ENCODE assay signal across 25 cellular contexts in genomic region chr2:200385063-200385635, GRCh38.
DNase-seq lines count a peak whose midpoint lies in the region; ATAC-seq, FAIRE-seq and TF ChIP-seq lines count a peak whose summit lies in the region.
"Had no signal": no experiment of that assay in that cellular context is flagged by ENCODE, and none has a peak within 500 bp of the region (broad histone marks: within the 10 kb centered on the region; RNA-seq: fewer than 3 reads in every experiment).

No MANE protein-coding gene starts in this region.

- TF ChIP-seq POLR2A in HepG2 (IDR thresholded peaks at IDR 0.05; ENCODE audit: insufficient read depth in 1 of 2, low read depth in 2 of 2, low read length in 2 of 2) (no peak), right lobe of liver (IDR thresholded peaks at IDR 0.05) (no peak), GM12878 (IDR thresholded peaks at IDR 0.05; ENCODE audit: low read depth, low read length) (no peak)

- no peak overlapping the region for H2BK12ac ChIP-seq in trophoblast cell (ENCODE audit: low read length)

- H3K4me2 ChIP-seq in HepG2 (ENCODE audit: low read depth, low read length): no peak overlapping the region
- H3K4me2 ChIP-seq in GM12878 (ENCODE audit: control insufficient read depth, insufficient read depth): no peak overlapping the region
- no peak overlapping the region for H3K4me2 ChIP-seq in trophoblast cell (ENCODE audit: low read length)
- H3K4me2 ChIP-seq: BLaER1 treated with 17β-estradiol and CSF1 and Interleukin-3, amounts not matched to agents 10 nM and 100 nM; GM23338 had no signal

- BruUV-seq in HepG2 (replicated peaks; lab: Mats Ljungman, UMichigan) (no TSS peak), GM12878 (replicated peaks; lab: Mats Ljungman, UMichigan) (no TSS peak)

- H3K79me1 ChIP-seq in trophoblast cell (ENCODE audit: low read length): no peaks in the 10 kb centered on the region

- TF ChIP-seq RAD21 in HepG2 (CRISPR knock-in tag; IDR thresholded peaks at IDR 0.05) (no peak), GM12878 (IDR thresholded peaks at IDR 0.05; ENCODE audit: insufficient read depth, low read depth, low read length) (no peak)

- H3K4me3 Mint-ChIP-seq in activated CD4-positive, alpha-beta T cell treated with anti-CD3 and anti-CD28 coated beads, Interleukin-2, amount 10 ng/mL, durations not matched to agents 7 days and 5 days: peak overlapping the region; percentile 67
- H3K4me3 Mint-ChIP-seq: CD4-positive, alpha-beta T cell; GM23338; H9; IgD-negative memory B cell had no signal

- TF ChIP-seq CTCF in HepG2 (CRISPR knock-in tag; IDR thresholded peaks at IDR 0.05) (no peak), right lobe of liver (IDR thresholded peaks at IDR 0.05) (no peak), GM12878 (IDR thresholded peaks at IDR 0.05 in 2 of 3, conservative IDR thresholded peaks at IDR 0.05 in 1 of 3; ENCODE audit: control insufficient read depth in 2 of 3, extremely low read depth in 1 of 3, insufficient read depth in 1 of 3, low read depth in 3 of 3, low read length in 3 of 3) (no peak)

- FAIRE-seq in HepG2 (lab: Jason Lieb, UNC) (no peak), GM12878 (lab: Jason Lieb, UNC) (no peak)
- FAIRE-seq: D721Med had no signal

- peaks cover 74% of the 10 kb centered on the region for H3K79me2 ChIP-seq in HepG2 (ENCODE audit: insufficient read depth, low read length)
- peaks cover 3% of the 10 kb centered on the region for H3K79me2 ChIP-seq in GM12878 (ENCODE audit: control insufficient read depth, insufficient read depth, low read length)
- peaks cover 10% of the 10 kb centered on the region for H3K79me2 ChIP-seq in trophoblast cell (ENCODE audit: control insufficient read depth, insufficient read depth, low read length, poor library complexity)

- POLR2A ChIA-PET in activated CD4-positive, alpha-beta T cell treated with anti-CD3 and anti-CD28 coated beads, Interleukin-2, amount 10 ng/mL, durations not matched to agents 7 days and 5 days (lab: Charles Lee): no interaction called here
- POLR2A ChIA-PET in HepG2 (lab: Yijun Ruan, JAX): no interaction called here
- POLR2A ChIA-PET in GM12878 (lab: Charles Lee): no interaction called here

- peaks cover 37% of the 10 kb centered on the region for H4K20me1 ChIP-seq in HepG2 (ENCODE audit: insufficient read depth, low read length)
- H4K20me1 ChIP-seq in GM12878 (ENCODE audit: control insufficient read depth, insufficient read depth): no peaks in the 10 kb centered on the region
- H4K20me1 ChIP-seq: BLaER1 treated with 17β-estradiol and CSF1 and Interleukin-3, amounts not matched to agents 10 nM and 100 nM had no signal

- H3K9me3 ChIP-seq in HepG2 (ENCODE audit: low read length): no peaks in the 10 kb centered on the region
- H3K9me3 ChIP-seq in right lobe of liver: no peaks in the 10 kb centered on the region
- H3K9me3 ChIP-seq in GM12878 (replicated peaks; ENCODE audit: control insufficient read depth, insufficient read depth, low read length): peaks cover 1% of the 10 kb centered on the region; the same call in 2 of the 3 replicates
- H3K9me3 ChIP-seq in trophoblast cell (ENCODE audit: insufficient read depth, low read depth, low read length): no peaks in the 10 kb centered on the region
- H3K9me3 ChIP-seq: SJCRH30 had no signal

- peak overlapping the region; percentile 68 for H3K18ac ChIP-seq in trophoblast cell (ENCODE audit: low read length)

- no peak overlapping the region for H3K23ac ChIP-seq in trophoblast cell (ENCODE audit: low read length)

- H2AFZ ChIP-seq in HepG2 (ENCODE audit: low read length): no peak overlapping the region
- H2AFZ ChIP-seq in GM12878 (ENCODE audit: control insufficient read depth, low read depth, low read length): peak overlapping the region; percentile 47; the same call in 1 of the 2 replicates
- no peak overlapping the region for H2AFZ ChIP-seq in trophoblast cell (ENCODE audit: insufficient read depth, low read length, poor library complexity)
- H2AFZ ChIP-seq: GM23338 had no signal

- no peak overlapping the region for H3K27ac ChIP-seq in HepG2 (ENCODE audit: extremely low read length, insufficient read depth, low read length)
- H3K27ac ChIP-seq in right lobe of liver: no peak overlapping the region
- no peak overlapping the region for H3K27ac ChIP-seq in GM12878 (ENCODE audit: control insufficient read depth, insufficient read depth)
- no peak overlapping the region for H3K27ac ChIP-seq in trophoblast cell (ENCODE audit: low read depth, low read length)
- no peak overlapping the region for H3K27ac ChIP-seq in caudate nucleus (ENCODE audit: low read depth, low read length)
- H3K27ac ChIP-seq: BLaER1 treated with 17β-estradiol and CSF1 and Interleukin-3, amounts not matched to agents 10 nM and 100 nM; SJCRH30 had no signal

- no peak for ATAC-seq in HepG2
- ATAC-seq in right lobe of liver: no peak
- no peak for ATAC-seq in GM12878
- ATAC-seq: GM23338, SK-N-SH treated with all-trans-retinoic acid at 6 μM for 48 hours had no signal

- H3K14ac ChIP-seq in trophoblast cell (ENCODE audit: low read length): no peak overlapping the region

- H3K4me3 ChIP-seq in HepG2 (replicated peaks in 1 of 3; ENCODE audit: insufficient read depth in 1 of 3, low read depth in 2 of 3, low read length in 3 of 3): no peak overlapping the region
- H3K4me3 ChIP-seq in right lobe of liver: no peak overlapping the region
- no peak overlapping the region for H3K4me3 ChIP-seq in GM12878
- H3K4me3 ChIP-seq in trophoblast cell (ENCODE audit: low read depth, low read length): no peak overlapping the region
- H3K4me3 ChIP-seq: BLaER1 treated with 17β-estradiol and CSF1 and Interleukin-3, amounts not matched to agents 10 nM and 100 nM; GM23338; SJCRH30 had no signal

- H3K4me1 Mint-ChIP-seq in activated CD4-positive, alpha-beta T cell treated with anti-CD3 and anti-CD28 coated beads, Interleukin-2, amount 10 ng/mL, durations not matched to agents 7 days and 5 days: peaks cover 44% of the 10 kb centered on the region

- no peak overlapping the region for H2BK120ac ChIP-seq in trophoblast cell (ENCODE audit: insufficient read depth, low read length, poor library complexity)

- CTCF ChIA-PET in activated CD4-positive, alpha-beta T cell treated with anti-CD3 and anti-CD28 coated beads, Interleukin-2, amount 10 ng/mL, durations not matched to agents 7 days and 5 days (lab: Charles Lee): interaction anchor here (0.9 to 1.3 kb wide), 3 partner anchors 10 to 13 kb away, joined by 3 to 5 read pairs (median 3); no protein-coding TSS in a partner anchor
- CTCF ChIA-PET in HepG2 (lab: Yijun Ruan, JAX; ENCODE audit: low intra/inter-chr PET ratio, low total read pairs): no interaction called here
- CTCF ChIA-PET in GM12878 (lab: Yijun Ruan, JAX): interaction anchor here (0.7 to 0.8 kb wide), 3 partner anchors 12 to 1087 kb away, joined by 3 to 4 read pairs (median 3); no protein-coding TSS in a partner anchor

- H3K9ac ChIP-seq in HepG2 (ENCODE audit: insufficient read depth, low read depth, low read length): no peak overlapping the region
- no peak overlapping the region for H3K9ac ChIP-seq in GM12878 (ENCODE audit: control insufficient read depth, insufficient read depth, low read length)
- H3K9ac ChIP-seq in trophoblast cell (ENCODE audit: low read length): no peak overlapping the region
- H3K9ac ChIP-seq: BLaER1 treated with 17β-estradiol and CSF1 and Interleukin-3, amounts not matched to agents 10 nM and 100 nM had no signal

- H4K8ac ChIP-seq in trophoblast cell (ENCODE audit: low read depth, low read length): no peak overlapping the region

- H3K36me3 Mint-ChIP-seq in activated CD4-positive, alpha-beta T cell treated with anti-CD3 and anti-CD28 coated beads, Interleukin-2, amount 10 ng/mL, durations not matched to agents 7 days and 5 days (ENCODE audit: low read depth): peaks cover 45% of the 10 kb centered on the region
- H3K36me3 Mint-ChIP-seq: IgD-negative memory B cell had no signal

- DNase-seq in activated CD4-positive, alpha-beta T cell treated with anti-CD3 and anti-CD28 coated beads, Interleukin-2, amount 10 ng/mL, durations not matched to agents 7 days and 5 days: no peak
- no peak for DNase-seq in activated CD4-positive, alpha-beta T cell treated with anti-CD3 and anti-CD28 coated beads, Interleukin-2, amount 50 U/mL, for 48 hours
- DNase-seq in HepG2 (ENCODE audit: low spot score): no peak
- no peak for DNase-seq in right lobe of liver
- no peak for DNase-seq in GM12878 (ENCODE audit: low read depth, low spot score)
- no peak for DNase-seq in trophoblast cell
- no peak for DNase-seq in caudate nucleus (lab: John Stamatoyannopoulos, UW)
- no peak for DNase-seq in ureter (ENCODE audit: low spot score)
- DNase-seq: 8988T; CD4-positive, alpha-beta T cell; H9; NCI-H1092; NCI-H1417 treated with DMSO at 0.1 percent for 48 hours; NCI-H1694 treated with DMSO at 0.1 percent for 48 hours; NCI-H2081; NCI-H2171; NCI-H226; NCI-H510A; NCI-H748 treated with DMSO at 0.1 percent for 48 hours; SJCRH30 had no signal

- intact Hi-C loops in HepG2 (cut with micrococcal nuclease; ENCODE audit: unreplicated experiment): no loop called here
- intact Hi-C loops in right lobe of liver (cut with DNase I): no loop called here
- intact Hi-C loops in GM12878 (cut with micrococcal nuclease; ENCODE audit: unreplicated experiment): no loop called here

- peak overlapping the region; percentile 88 for H3K27ac Mint-ChIP-seq in activated CD4-positive, alpha-beta T cell treated with anti-CD3 and anti-CD28 coated beads, Interleukin-2, amount 10 ng/mL, durations not matched to agents 7 days and 5 days
- H3K27ac Mint-ChIP-seq: CD4-positive, alpha-beta T cell; GM23338; IgD-negative memory B cell had no signal

- H3K4ac ChIP-seq in trophoblast cell (ENCODE audit: low read depth, low read length): peak overlapping the region; percentile 47

- H3K4me1 ChIP-seq in HepG2 (ENCODE audit: insufficient read depth, low read length): peaks cover 5% of the 10 kb centered on the region; the same call in 1 of the 2 replicates
- H3K4me1 ChIP-seq in right lobe of liver: peaks cover 0 to 10% (median 0%) of the 10 kb centered on the region in 4 donors
- H3K4me1 ChIP-seq in GM12878 (ENCODE audit: control insufficient read depth, insufficient read depth, low read length): peaks cover 23% of the 10 kb centered on the region
- H3K4me1 ChIP-seq in trophoblast cell (ENCODE audit: control insufficient read depth in 1 of 2, insufficient read depth in 2 of 2, low read length in 2 of 2): peaks cover 9 to 10% of the 10 kb centered on the region in 2 experiments
- H3K4me1 ChIP-seq: SJCRH30 had no signal

- TF ChIP-seq EP300 in HepG2 (IDR thresholded peaks at IDR 0.05; ENCODE audit: low read depth in 2 of 2, low read length in 2 of 2) (no peak), HepG2 (CRISPR knock-in tag; IDR thresholded peaks at IDR 0.05; ENCODE audit: borderline replicate concordance) (no peak), GM12878 (IDR thresholded peaks at IDR 0.05; ENCODE audit: borderline replicate concordance in 1 of 2, control insufficient read depth in 1 of 2, low read depth in 2 of 2, low read length in 2 of 2) (no peak)

- SMC1A ChIA-PET in GM12878 (lab: Charles Lee; ENCODE audit: uncharacterized antibody, unreplicated experiment): interaction anchor here (0.9 to 1.0 kb wide), 2 partner anchors 12 to 19 kb away, joined by 3 read pairs; no protein-coding TSS in a partner anchor

- in situ Hi-C loops in HepG2 (cut with HindIII; ENCODE audit: extremely low pct_ligation_motif_present, low pct_unique_long_range_greater_than_20kb) (no loop called here), GM12878 (cut with MboI) (no loop called here)

- H4K12ac ChIP-seq in trophoblast cell (ENCODE audit: low read depth, low read length): no peak overlapping the region

- 97% methylated on average over 5 of the region's 5 CpGs for WGBS in HepG2 (ENCODE audit: low lambda C conversion rate)
- 100% methylated on average over 5 of the region's 5 CpGs for WGBS in right lobe of liver (ENCODE audit: insufficient coverage, low coverage, low lambda C conversion rate, missing lambda C conversion rate)
- 64% methylated on average over 5 of the region's 5 CpGs for WGBS in GM12878 (ENCODE audit: insufficient coverage, insufficient replicate concordance, low lambda C conversion rate, missing lambda C conversion rate)
- no CpG with 5 or more reads among the region's 5 CpGs for WGBS in trophoblast cell (ENCODE audit: extremely low coverage, insufficient coverage, insufficient read length)

- RAD21 ChIA-PET in GM12878 (lab: Charles Lee; ENCODE audit: unreplicated experiment): interaction anchor here (0.7 kb wide), 1 partner anchor 20 kb away, joined by 3 read pairs; no protein-coding TSS in a partner anchor

- no peaks in the 10 kb centered on the region for H3K27me3 ChIP-seq in HepG2 (ENCODE audit: control insufficient read depth in 1 of 2, insufficient read depth in 2 of 2, low read length in 2 of 2)
- no peaks in the 10 kb centered on the region for H3K27me3 ChIP-seq in right lobe of liver
- no peaks in the 10 kb centered on the region for H3K27me3 ChIP-seq in GM12878 (replicated peaks in 1 of 2; ENCODE audit: control insufficient read depth in 2 of 2, insufficient read depth in 2 of 2, low read length in 1 of 2)
- no peaks in the 10 kb centered on the region for H3K27me3 ChIP-seq in trophoblast cell (ENCODE audit: insufficient read depth, low read length)
- H3K27me3 ChIP-seq: BLaER1 treated with 17β-estradiol and CSF1 and Interleukin-3, amounts not matched to agents 10 nM and 100 nM; SJCRH30 had no signal

- no peak overlapping the region for H4K91ac ChIP-seq in trophoblast cell (ENCODE audit: low read depth, low read length)

- no peak overlapping the region for H2AK5ac ChIP-seq in trophoblast cell (ENCODE audit: low read length)

- peaks cover 5% of the 10 kb centered on the region for H3K9me3 Mint-ChIP-seq in activated CD4-positive, alpha-beta T cell treated with anti-CD3 and anti-CD28 coated beads, Interleukin-2, amount 10 ng/mL, durations not matched to agents 7 days and 5 days
- H3K9me3 Mint-ChIP-seq: CD4-positive, alpha-beta T cell; GM23338; H9; IgD-negative memory B cell had no signal

- H3K36me3 ChIP-seq in HepG2 (replicated peaks in 1 of 2; ENCODE audit: control insufficient read depth in 1 of 2, insufficient read depth in 2 of 2, low read length in 2 of 2) (peaks cover 15 to 42% of the 10 kb centered on the region in 2 experiments), right lobe of liver (peaks cover 0 to 11% (median 4%) of the 10 kb centered on the region in 4 donors), GM12878 (ENCODE audit: control insufficient read depth in 2 of 2, insufficient read depth in 2 of 2, low read length in 1 of 2) (no peaks in the 10 kb centered on the region; a peak in 1 of 4 replicates), trophoblast cell (ENCODE audit: control insufficient read depth in 1 of 2, insufficient read depth in 2 of 2, low read length in 2 of 2) (peaks cover 5 to 10% of the 10 kb centered on the region in 2 experiments)

- no peaks in the 10 kb centered on the region for H3K27me3 Mint-ChIP-seq in activated CD4-positive, alpha-beta T cell treated with anti-CD3 and anti-CD28 coated beads, Interleukin-2, amount 10 ng/mL, durations not matched to agents 7 days and 5 days
- H3K27me3 Mint-ChIP-seq: CD4-positive, alpha-beta T cell had no signal

- H2BK5ac ChIP-seq in trophoblast cell (ENCODE audit: low read depth, low read length, poor library complexity): no peak overlapping the region
